8 cellular contexts compared by ENCODE assay signal in the genomic region with DNA sequence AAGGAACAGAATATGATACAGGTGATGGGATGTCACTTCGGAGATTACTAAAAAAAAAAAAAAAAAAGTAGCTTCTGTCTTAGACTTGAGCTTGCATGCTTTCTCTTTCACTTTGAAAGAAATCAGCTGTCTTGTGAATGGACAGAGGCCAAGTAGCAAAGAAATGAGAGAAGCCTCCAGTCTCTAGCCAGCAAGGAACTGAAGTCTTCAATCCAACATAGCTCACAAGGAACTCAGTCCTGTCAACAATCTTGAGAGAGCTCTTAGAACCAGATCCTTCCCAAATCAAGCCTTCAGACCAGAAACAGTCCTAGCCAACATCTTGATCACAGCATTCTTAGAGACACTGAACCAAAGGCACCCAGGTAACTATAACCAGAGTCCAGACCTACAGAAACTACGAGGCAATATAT. TPM values are rescaled to one million over a fixed set of nuclear protein-coding genes. Genes with fewer than 3 reads are reported as not detected.
A peak's percentile ranks its signal among the peaks of the same experiment; 100 is the strongest.
DNase-seq lines count a peak whose midpoint lies in the region; ATAC-seq and TF ChIP-seq lines count a peak whose summit lies in the region.

No MANE protein-coding gene starts in this region.

- CTCF ChIA-PET in Calu3 (lab: Charles Lee) = interaction anchor here (1.0 kb wide), 1 partner anchor 50 kb away, joined by 5 read pairs; no protein-coding TSS in a partner anchor

- no peaks in the 10 kb centered on the region for H3K9me3 Mint-ChIP-seq in activated T-cell treated with anti-CD3 and anti-CD28 coated beads, Interleukin-2, amount 50 U/mL, for 24 hours
- H3K9me3 Mint-ChIP-seq in activated T-helper 17 cell treated with anti-CD3 and anti-CD28 coated beads, Interleukin-2, amount 50 U/mL, for 72 hours = no peaks in the 10 kb centered on the region
- H3K9me3 Mint-ChIP-seq in Calu3 (ENCODE audit: low read depth, unreplicated experiment) = no peaks in the 10 kb centered on the region

- H3K4me1 Mint-ChIP-seq in activated T-cell treated with anti-CD3 and anti-CD28 coated beads, Interleukin-2, amount 50 U/mL, for 24 hours (ENCODE audit: low read depth) = peaks cover 85% of the 10 kb centered on the region
- H3K4me1 Mint-ChIP-seq in activated T-helper 17 cell treated with anti-CD3 and anti-CD28 coated beads, Interleukin-2, amount 50 U/mL, for 72 hours = peaks cover 55% of the 10 kb centered on the region
- peaks cover 23% of the 10 kb centered on the region for H3K4me1 Mint-ChIP-seq in Calu3 (ENCODE audit: low read depth, unreplicated experiment)

- H3K36me3 Mint-ChIP-seq in activated T-cell treated with anti-CD3 and anti-CD28 coated beads, Interleukin-2, amount 50 U/mL, for 24 hours (ENCODE audit: low read depth) = peaks cover 89% of the 10 kb centered on the region
- peaks cover 93% of the 10 kb centered on the region for H3K36me3 Mint-ChIP-seq in activated T-helper 17 cell treated with anti-CD3 and anti-CD28 coated beads, Interleukin-2, amount 50 U/mL, for 72 hours (ENCODE audit: low read depth)
- H3K36me3 Mint-ChIP-seq in Calu3 (ENCODE audit: insufficient read depth, unreplicated experiment) = peaks cover 17% of the 10 kb centered on the region

- intact Hi-C loops in Calu3 (cut with micrococcal nuclease; ENCODE audit: unreplicated experiment) = no loop called here

- peak overlapping the region; percentile 73 for H3K4me3 Mint-ChIP-seq in activated T-cell treated with anti-CD3 and anti-CD28 coated beads, Interleukin-2, amount 50 U/mL, for 24 hours
- H3K4me3 Mint-ChIP-seq in activated T-helper 17 cell treated with anti-CD3 and anti-CD28 coated beads, Interleukin-2, amount 50 U/mL, for 72 hours = peak overlapping the region; percentile 97
- H3K4me3 Mint-ChIP-seq in Calu3 (ENCODE audit: low read depth, unreplicated experiment) = no peak overlapping the region

- no TSS peak for BruUV-seq in Calu3 (replicated peaks; lab: Mats Ljungman, UMichigan)

- DNase-seq in activated T-cell treated with anti-CD3 and anti-CD28 coated beads, Interleukin-2, amount 50 U/mL, for 24 hours = no peak
- DNase-seq in activated T-cell treated with anti-CD3 and anti-CD28 coated beads, Interleukin-2, amount 50 U/mL, for 48 hours = no peak
- DNase-seq in inferior parietal cortex (ENCODE audit: extremely low spot score) (peak; percentile 27), superior temporal gyrus (ENCODE audit: extremely low spot score) (peak; percentile 52), Calu3 (no peak), retina (no peak)

- ATAC-seq in HG03025 (IDR thresholded peaks at IDR 0.05; ENCODE audit: low FRiP score, unreplicated experiment) = peak; percentile 75
- ATAC-seq in activated T-helper 17 cell treated with anti-CD3 and anti-CD28 coated beads, Interleukin-2, amount 50 U/mL, for 72 hours (replicated peaks) = peak; percentile 54

- TF ChIP-seq CTCF in Calu3 (IDR thresholded peaks at IDR 0.05; ENCODE audit: unreplicated experiment) = no peak

- peak overlapping the region; percentile 88 for H3K27ac Mint-ChIP-seq in activated T-cell treated with anti-CD3 and anti-CD28 coated beads, Interleukin-2, amount 50 U/mL, for 24 hours
- H3K27ac Mint-ChIP-seq in activated T-helper 17 cell treated with anti-CD3 and anti-CD28 coated beads, Interleukin-2, amount 50 U/mL, for 72 hours = peak overlapping the region; percentile 79
- H3K27ac Mint-ChIP-seq in Calu3 (ENCODE audit: unreplicated experiment) = no peak overlapping the region

- H3K27me3 Mint-ChIP-seq in activated T-cell treated with anti-CD3 and anti-CD28 coated beads, Interleukin-2, amount 50 U/mL, for 24 hours = no peaks in the 10 kb centered on the region
- no peaks in the 10 kb centered on the region for H3K27me3 Mint-ChIP-seq in activated T-helper 17 cell treated with anti-CD3 and anti-CD28 coated beads, Interleukin-2, amount 50 U/mL, for 72 hours
- H3K27me3 Mint-ChIP-seq in Calu3 (ENCODE audit: unreplicated experiment) = no peaks in the 10 kb centered on the region

RNA-seq across cellular contexts. Expression of gene N4BP2L2, which starts 7.7 kb away (rescaled TPM):
- total RNA-seq in activated T-helper 17 cell treated with anti-CD3 and anti-CD28 coated beads, Interleukin-2, amount 50 U/mL, for 72 hours = 100 to 1,000 TPM in 1 of 2 donors, 10 to 100 TPM in 1; 97.0 to 126 TPM
- 85.2 and 89.7 TPM in 2 replicates for total RNA-seq in Calu3 (2022)

RNA-seq across cellular contexts. Expression of gene PDS5B, which starts 55.4 kb away (rescaled TPM):
- total RNA-seq in activated T-helper 17 cell treated with anti-CD3 and anti-CD28 coated beads, Interleukin-2, amount 50 U/mL, for 72 hours = 10 to 100 TPM; 55.6 to 62.2 TPM
- 28.8 and 33.9 TPM in 2 replicates for total RNA-seq in Calu3 (2022)

Comparison
In these comparisons a context has a peak if more than half of its experiments do, and no peak if none do; other contexts are left out.
1. DNase-seq: peak in inferior parietal cortex (single experiment) and superior temporal gyrus (single experiment); none in activated T-cell treated with anti-CD3 and anti-CD28 coated beads, Interleukin-2, amount 50 U/mL, for 24 hours (single experiment), activated T-cell treated with anti-CD3 and anti-CD28 coated beads, Interleukin-2, amount 50 U/mL, for 48 hours (0 of 2), Calu3 (single experiment) and retina (single experiment).